Comparison of ENCODE assay signal across 30 cellular contexts in the genomic region with DNA sequence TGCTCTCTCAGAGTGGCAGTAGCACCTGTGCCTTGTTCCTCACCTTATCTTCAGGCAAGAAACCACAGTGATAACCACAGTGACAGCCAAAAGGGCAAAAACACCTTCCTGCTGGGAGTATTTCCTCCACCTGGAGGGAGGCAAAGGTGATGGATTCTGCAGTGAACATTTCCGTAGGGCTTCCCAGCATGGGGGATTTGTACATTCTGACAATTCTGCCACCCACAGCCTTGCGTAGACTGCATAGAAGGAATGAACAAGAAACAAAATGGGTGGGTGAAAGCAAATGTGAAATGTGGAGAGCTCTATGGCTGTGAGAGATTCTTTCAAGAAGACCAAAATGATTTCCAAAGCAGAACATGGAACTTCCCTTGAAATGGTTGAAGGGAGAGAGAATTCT.
"Had no signal": no experiment of that assay in that cellular context is flagged by ENCODE, and none has a peak within 500 bp of the region (broad histone marks: within the 10 kb centered on the region; RNA-seq: fewer than 3 reads in every experiment).

No MANE protein-coding gene starts in this region.

- H3K4me1 Mint-ChIP-seq: naive thymus-derived CD4-positive, alpha-beta T cell; natural killer cell; stimulated activated memory B cell treated with anti-CD40 and anti-IgM and Interleukin-4, amounts not matched to agents 10 μg/mL and 1 μg/mL and 100 μg/mL, for 72 hours; stimulated activated naive CD8-positive, alpha-beta T cell treated with anti-CD3 and anti-CD28 coated beads, Interleukin-15, amount 100 ng/mL, for 72 hours had no signal

- H3K36me3 ChIP-seq: ovary, right lobe of liver, uterus had no signal

- H3K27ac Mint-ChIP-seq: naive thymus-derived CD4-positive, alpha-beta T cell; natural killer cell; nephron; neural progenitor cell; progenitor cell of endocrine pancreas; stimulated activated memory B cell treated with anti-CD40 and anti-IgM and Interleukin-4, amounts not matched to agents 10 μg/mL and 1 μg/mL and 100 μg/mL, for 72 hours; stimulated activated naive CD8-positive, alpha-beta T cell treated with anti-CD3 and anti-CD28 coated beads, Interleukin-15, amount 100 ng/mL, for 72 hours; type B pancreatic cell had no signal

- H3K4me3 Mint-ChIP-seq: naive thymus-derived CD4-positive, alpha-beta T cell; natural killer cell; nephron; neural progenitor cell; stimulated activated memory B cell treated with anti-CD40 and anti-IgM and Interleukin-4, amounts not matched to agents 10 μg/mL and 1 μg/mL and 100 μg/mL, for 72 hours; stimulated activated naive CD8-positive, alpha-beta T cell treated with anti-CD3 and anti-CD28 coated beads, Interleukin-15, amount 100 ng/mL, for 72 hours; type B pancreatic cell had no signal

- H3K9me3 Mint-ChIP-seq: natural killer cell; nephron; neural progenitor cell; stimulated activated memory B cell treated with anti-CD40 and anti-IgM and Interleukin-4, amounts not matched to agents 10 μg/mL and 1 μg/mL and 100 μg/mL, for 72 hours; stimulated activated naive CD8-positive, alpha-beta T cell treated with anti-CD3 and anti-CD28 coated beads, Interleukin-15, amount 100 ng/mL, for 72 hours; type B pancreatic cell had no signal

- DNase-seq: naive thymus-derived CD4-positive, alpha-beta T cell; natural killer cell; occipital lobe; ovary; posterior cingulate gyrus; psoas muscle; right cardiac atrium; right lobe of liver; sigmoid colon; small intestine; stimulated activated CD4-positive, alpha-beta T cell treated with anti-CD3 and anti-CD28 coated beads, Interleukin-15, amount 100 ng/mL, for 24 hours; stimulated activated CD4-positive, alpha-beta T cell treated with anti-CD3 and anti-CD28 coated beads, Interleukin-4, amount 100 ng/mL, for 1 hour; stimulated activated CD4-positive, alpha-beta T cell treated with anti-CD3 and anti-CD28 coated beads, Interleukin-4, amount 100 ng/mL, for 4 hours; stimulated activated CD8-positive, alpha-beta memory T cell treated with anti-CD3 and anti-CD28 coated beads, Interleukin-4, amount 100 ng/mL, for 48 hours; stimulated activated naive CD4-positive, alpha-beta T cell; stimulated activated naive CD8-positive, alpha-beta T cell treated with anti-CD3 and anti-CD28 coated beads, Interleukin-15, amount 100 ng/mL, for 72 hours; stimulated activated naive CD8-positive, alpha-beta T cell treated with anti-CD3 and anti-CD28 coated beads, Interleukin-15, Interleukin-2, amounts not matched to agents 100 U/mL and 50 U/mL, for 24 hours; substantia nigra; testis; tibial artery; transverse colon; upper lobe of right lung; uterus had no signal

- H3K36me3 Mint-ChIP-seq: naive thymus-derived CD4-positive, alpha-beta T cell; natural killer cell; stimulated activated memory B cell treated with anti-CD40 and anti-IgM and Interleukin-4, amounts not matched to agents 10 μg/mL and 1 μg/mL and 100 μg/mL, for 72 hours had no signal

- H3K27me3 Mint-ChIP-seq: progenitor cell of endocrine pancreas; stimulated activated naive CD8-positive, alpha-beta T cell treated with anti-CD3 and anti-CD28 coated beads, Interleukin-15, amount 100 ng/mL, for 72 hours; type B pancreatic cell had no signal

- H3K27ac ChIP-seq: neural progenitor cell, ovary, parathyroid adenoma, psoas muscle, right lobe of liver, sigmoid colon, suprapubic skin, testis, tibial artery, transverse colon, upper lobe of right lung, uterus had no signal

- H3K9ac ChIP-seq: neural progenitor cell, parathyroid adenoma had no signal

- H3K4me1 ChIP-seq: parathyroid adenoma, right lobe of liver, suprapubic skin, testis, tibial artery, transverse colon, upper lobe of right lung, uterus had no signal

- H3K4me3 ChIP-seq: neural progenitor cell, ovary, psoas muscle, right lobe of liver, sigmoid colon, suprapubic skin, testis, tibial artery, transverse colon, upper lobe of right lung, uterus had no signal

- H3K27me3 ChIP-seq: neural progenitor cell, ovary, right lobe of liver, sigmoid colon, suprapubic skin, testis, tibial artery, transverse colon, upper lobe of right lung, uterus had no signal
